ENCODE assay signal across 8 cellular contexts in the genomic region with DNA sequence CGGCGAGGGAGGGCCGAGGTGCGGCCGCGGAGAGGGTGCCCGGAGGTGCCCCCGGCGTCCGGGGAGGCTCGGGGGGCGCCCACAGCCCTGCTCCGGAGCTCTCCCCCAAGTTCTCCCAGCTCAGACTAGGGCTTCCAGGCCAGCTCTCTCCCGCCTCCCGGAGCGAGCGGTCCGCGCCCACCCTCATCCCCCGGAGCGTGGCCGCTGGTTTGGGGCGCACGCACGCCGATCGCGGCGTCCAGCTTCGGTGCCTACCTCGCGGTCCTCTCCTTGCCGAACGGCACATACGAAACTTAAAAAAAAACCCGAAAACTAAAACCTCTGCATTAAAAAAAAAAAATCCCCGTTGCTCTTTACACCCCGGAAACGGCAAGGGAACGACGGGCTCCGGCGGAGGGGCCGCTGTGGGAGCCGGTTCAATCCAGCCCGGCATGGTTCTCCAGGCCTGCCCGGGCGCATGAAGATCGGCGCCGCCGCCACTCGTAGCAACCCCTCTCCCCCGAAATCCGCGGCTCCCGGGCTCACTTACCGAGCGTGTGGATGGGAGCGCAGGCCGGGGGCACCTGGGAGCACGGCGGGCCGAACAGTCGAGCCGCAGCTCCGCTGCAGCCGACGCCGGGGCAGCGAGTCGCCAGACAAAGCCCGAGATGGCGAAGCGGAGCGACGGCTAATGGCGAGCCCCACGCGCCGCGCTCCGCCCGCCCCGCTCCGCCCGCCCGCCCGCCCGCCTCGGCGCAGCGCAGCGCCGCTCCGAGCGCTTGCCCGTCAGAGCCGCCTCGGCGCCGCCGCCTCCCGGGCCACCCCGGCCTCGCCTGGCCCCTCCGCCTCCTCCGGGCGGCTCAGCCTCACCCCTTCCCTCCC. TPM values are rescaled to one million over a fixed set of nuclear protein-coding genes. Genes with fewer than 3 reads are reported as not detected.
DNase-seq lines count a peak whose midpoint lies in the region; ATAC-seq, FAIRE-seq and TF ChIP-seq lines count a peak whose summit lies in the region.

No MANE protein-coding gene starts in this region.

- no TSS peak for BruUV-seq in Caco-2 (replicated peaks; lab: Mats Ljungman, UMichigan)

- H3K4me1 Mint-ChIP-seq in Caco-2 (ENCODE audit: low read depth, unreplicated experiment) (peaks cover 7% of the 10 kb centered on the region), HFFc6 (ENCODE audit: low read depth) (peaks cover 42% of the 10 kb centered on the region)
- H3K4me1 Mint-ChIP-seq in activated naive CD8-positive, alpha-beta T cell treated with anti-CD3 and anti-CD28 coated beads for 36 hours: peaks cover 20% of the 10 kb centered on the region

- CTCF ChIA-PET in Caco-2 (lab: Charles Lee): interaction anchor here (1.3 to 1.9 kb wide), 5 partner anchors 11 to 125 kb away, joined by 4 to 7 read pairs (median 5); no protein-coding TSS in a partner anchor

- H3K27me3 Mint-ChIP-seq in Caco-2 (ENCODE audit: insufficient read depth, unreplicated experiment) (no peaks in the 10 kb centered on the region), HFFc6 (ENCODE audit: insufficient read depth) (peaks cover 4% of the 10 kb centered on the region)
- H3K27me3 Mint-ChIP-seq in activated naive CD8-positive, alpha-beta T cell treated with anti-CD3 and anti-CD28 coated beads for 36 hours: no peaks in the 10 kb centered on the region

- H3K4me3 ChIP-seq in Caco-2 (ENCODE audit: low read depth, low read length): peak overlapping the region; percentile 98
- H3K4me3 ChIP-seq in pancreas: peak overlapping the region; percentile 57 to 95 (median 88)

- H3K36me3 Mint-ChIP-seq in Caco-2 (ENCODE audit: insufficient read depth, unreplicated experiment) (peaks cover 36% of the 10 kb centered on the region), HFFc6 (ENCODE audit: low read depth) (peaks cover 12% of the 10 kb centered on the region; the same call in 1 of the 2 replicates)
- H3K36me3 Mint-ChIP-seq in activated naive CD8-positive, alpha-beta T cell treated with anti-CD3 and anti-CD28 coated beads for 36 hours: peaks cover 28% of the 10 kb centered on the region

- no peaks in the 10 kb centered on the region for H3K9me3 Mint-ChIP-seq in Caco-2 (ENCODE audit: unreplicated experiment)
- no peaks in the 10 kb centered on the region for H3K9me3 Mint-ChIP-seq in HFFc6
- no peaks in the 10 kb centered on the region for H3K9me3 Mint-ChIP-seq in activated naive CD8-positive, alpha-beta T cell treated with anti-CD3 and anti-CD28 coated beads for 36 hours

- POLR2A ChIA-PET in Caco-2 (lab: Charles Lee): interaction anchor here (0.7 to 2.6 kb wide), 3 partner anchors 11 to 52 kb away, joined by 3 to 9 read pairs (median 4); a partner anchor contains a TSS

- WGBS in pancreas, 2 donors: 0% methylated on average over 79 to 109 of the region's 109 CpGs

- H3K4me3 Mint-ChIP-seq in Caco-2 (ENCODE audit: unreplicated experiment) (peak overlapping the region; percentile 97), HFFc6 (peak overlapping the region; percentile 93)
- H3K4me3 Mint-ChIP-seq in activated naive CD8-positive, alpha-beta T cell treated with anti-CD3 and anti-CD28 coated beads for 36 hours: peak overlapping the region; percentile 91

- peak in 1 of 2 experiments; percentile 61 for DNase-seq in Caco-2
- DNase-seq in HFFc6: no peak
- DNase-seq in RPMI7951 (ENCODE audit: low read depth): peak; percentile 50
- peak; percentile 65 for DNase-seq in activated naive CD8-positive, alpha-beta T cell treated with anti-CD3 and anti-CD28 coated beads for 36 hours
- peak in 38 of 42 donors; percentile 37 to 80 (median 62) for DNase-seq in head of caudate nucleus
- peak; percentile 55 to 84 (median 72) for DNase-seq in pancreas

- intact Hi-C loops in Caco-2 (cut with micrococcal nuclease; ENCODE audit: unreplicated experiment): loop anchor here (5.0 kb wide), 1 partner anchor 87 kb away; a partner anchor contains a TSS
- intact Hi-C loops in head of caudate nucleus (cut with DNase I): no loop called here
- intact Hi-C loops in pancreas (cut with DNase I): no loop called here

- H3K27ac Mint-ChIP-seq in Caco-2 (ENCODE audit: unreplicated experiment): peak overlapping the region; percentile 69
- peak overlapping the region; percentile 87 for H3K27ac Mint-ChIP-seq in HFFc6
- H3K27ac Mint-ChIP-seq in activated naive CD8-positive, alpha-beta T cell treated with anti-CD3 and anti-CD28 coated beads for 36 hours: peak overlapping the region; percentile 96

- H3K36me3 ChIP-seq in Caco-2 (ENCODE audit: control insufficient read depth, insufficient read depth, low read length) (peaks cover 4% of the 10 kb centered on the region), pancreas (peaks cover 0 to 11% (median 8%) of the 10 kb centered on the region in 3 donors)

- H3K27ac ChIP-seq in pancreas: peak overlapping the region; percentile 93 to 98 (median 97)

- peaks cover 9% of the 10 kb centered on the region for H3K4me1 ChIP-seq in Caco-2
- H3K4me1 ChIP-seq in pancreas: peaks cover 12 to 28% (median 23%) of the 10 kb centered on the region in 3 donors

- H3K27me3 ChIP-seq in Caco-2 (replicated peaks; ENCODE audit: control insufficient read depth, insufficient read depth, low read length): no peaks in the 10 kb centered on the region
- no peaks in the 10 kb centered on the region for H3K27me3 ChIP-seq in pancreas

- H3K9me3 ChIP-seq in Caco-2: no peaks in the 10 kb centered on the region
- H3K9me3 ChIP-seq in pancreas: no peaks in the 10 kb centered on the region

- ATAC-seq in pancreas: peak; percentile 22 to 37 (median 23)
- no peak for ATAC-seq in HG03139 (IDR thresholded peaks at IDR 0.05; ENCODE audit: unreplicated experiment)
- ATAC-seq in GM18868 (IDR thresholded peaks at IDR 0.05; ENCODE audit: unreplicated experiment): no peak

- no peak for FAIRE-seq in pancreas (lab: Jason Lieb, UNC)

- TF ChIP-seq CTCF in Caco-2 (IDR thresholded peaks at IDR 0.05; ENCODE audit: insufficient read depth in 1 of 2, low read depth in 1 of 2, low read length in 1 of 2, severe bottlenecking in 1 of 2, unreplicated experiment in 1 of 2): no peak
- no peak for TF ChIP-seq CTCF in HFFc6 (IDR thresholded peaks at IDR 0.05)
- no peak for TF ChIP-seq CTCF in pancreas (IDR thresholded peaks at IDR 0.05)

RNA-seq across cellular contexts. Expression of a gene that starts 1.0 kb away (rescaled TPM):
- 66.0 and 74.3 TPM in 2 replicates for total RNA-seq in Caco-2 (2022)
- 10 to 100 TPM; 58.6 to 69.1 (median 65.6) TPM for total RNA-seq in HFFc6 (2021; fragmentation: NEBNext Ultra II Directional; extraction: Animal tissue kit (Norgen Biotek cat#: 25700))
- 40.4 and 41.1 TPM in 2 replicates for total RNA-seq in RPMI7951 (2014; rRNA removed; shearing (Covaris generic))
- 100 to 1,000 TPM; 158 to 169 TPM for total RNA-seq in activated naive CD8-positive, alpha-beta T cell treated with anti-CD3 and anti-CD28 coated beads for 36 hours
- total RNA-seq in pancreas: 10 to 100 TPM; 31.9 to 51.8 (median 35.6) TPM
- polyA plus RNA-seq in pancreas: 10 to 100 TPM; 40.9 to 44.1 TPM

RNA-seq across cellular contexts. Expression of a gene that starts 20.8 kb away (rescaled TPM):
- total RNA-seq in Caco-2 (2022): 91.2 and 92.0 TPM in 2 replicates
- total RNA-seq in HFFc6 (2021; fragmentation: NEBNext Ultra II Directional; extraction: Animal tissue kit (Norgen Biotek cat#: 25700)): 10 to 100 TPM; 61.1 to 72.2 (median 68.4) TPM
- total RNA-seq in RPMI7951 (2014; rRNA removed; shearing (Covaris generic)): 19.5 and 27.1 TPM in 2 replicates
- total RNA-seq in activated naive CD8-positive, alpha-beta T cell treated with anti-CD3 and anti-CD28 coated beads for 36 hours: 10 to 100 TPM; 78.7 to 83.4 TPM
- total RNA-seq in pancreas: 10 to 100 TPM; 21.1 to 38.0 (median 24.5) TPM
- polyA plus RNA-seq in pancreas: 10 to 100 TPM; 29.8 to 32.0 TPM

RNA-seq across cellular contexts. Expression of a gene that starts 33.7 kb away (rescaled TPM):
- 28.4 and 30.3 TPM in 2 replicates for total RNA-seq in Caco-2 (2022)
- 10 to 100 TPM; 29.8 to 37.7 (median 34.0) TPM for total RNA-seq in HFFc6 (2021; fragmentation: NEBNext Ultra II Directional; extraction: Animal tissue kit (Norgen Biotek cat#: 25700))
- 19.4 and 25.0 TPM in 2 replicates for total RNA-seq in RPMI7951 (2014; rRNA removed; shearing (Covaris generic))
- 10 to 100 TPM; 17.1 to 18.2 TPM for total RNA-seq in activated naive CD8-positive, alpha-beta T cell treated with anti-CD3 and anti-CD28 coated beads for 36 hours
- total RNA-seq in pancreas: 10 to 100 TPM; 10.4 to 24.6 (median 14.8) TPM
- polyA plus RNA-seq in pancreas: 10 to 100 TPM; 42.2 to 50.9 TPM

RNA-seq across cellular contexts. Expression of a gene that starts 47.5 kb away (rescaled TPM):
- total RNA-seq in Caco-2 (2022) (not detected in 2 replicates), pancreas (under 1 TPM in 2 of 6 donors, not detected in 4; 0.24 to 0.37 TPM)
- total RNA-seq in HFFc6 (2021; fragmentation: NEBNext Ultra II Directional; extraction: Animal tissue kit (Norgen Biotek cat#: 25700)): not detected
- not detected in 2 replicates for total RNA-seq in RPMI7951 (2014; rRNA removed; shearing (Covaris generic))
- total RNA-seq in activated naive CD8-positive, alpha-beta T cell treated with anti-CD3 and anti-CD28 coated beads for 36 hours: not detected
- polyA plus RNA-seq in pancreas: not detected

RNA-seq across cellular contexts. Expression of a gene that starts 49.9 kb away (rescaled TPM):
- total RNA-seq in Caco-2 (2022): 0.26 TPM in 1 of 2 replicates, not detected in the other
- total RNA-seq in HFFc6 (2021; fragmentation: NEBNext Ultra II Directional; extraction: Animal tissue kit (Norgen Biotek cat#: 25700)): under 1 TPM in 3 of 6 experiments, not detected in 3; 0.18 to 0.48 (median 0.29) TPM
- not detected in 2 replicates for total RNA-seq in RPMI7951 (2014; rRNA removed; shearing (Covaris generic))
- not detected for total RNA-seq in activated naive CD8-positive, alpha-beta T cell treated with anti-CD3 and anti-CD28 coated beads for 36 hours
- 1 to 10 TPM; 1.1 to 3.9 (median 2.3) TPM for total RNA-seq in pancreas
- polyA plus RNA-seq in pancreas: 1 to 10 TPM; 1.9 to 2.9 TPM

Comparison
In these comparisons a context has a peak if more than half of its experiments do, and no peak if none do; other contexts are left out.
1. ATAC-seq: peak in pancreas (4 of 4); none in HG03139 (single experiment) and GM18868 (single experiment).
2. Peak in every context shown above with its lines, with median percentiles within 50 percentile points of each other: H3K27ac Mint-ChIP-seq and H3K4me3 Mint-ChIP-seq.